ENCODE assay signal across 8 cellular contexts in genomic region chr17:59829217-59830006, GRCh38.
A peak's percentile ranks its signal among the peaks of the same experiment; 100 is the strongest.
DNase-seq lines count a peak whose midpoint lies in the region; ATAC-seq lines count a peak whose summit lies in the region.

No MANE protein-coding gene starts in this region.

- H3K4me1 Mint-ChIP-seq in activated T-helper 2 cell treated with anti-CD3 and anti-CD28 coated beads, Interferon-gamma antibody, Interleukin-2, Interleukin-4, amounts not matched to agents 10 μg/mL and 5 μg/mL and 100 μg/mL, durations not matched to agents 14 hours and 24 hours and 36 hours (ENCODE audit: low read depth): peaks cover 64% of the 10 kb centered on the region
- peaks cover 58% of the 10 kb centered on the region for H3K4me1 Mint-ChIP-seq in stimulated activated effector memory CD8-positive, alpha-beta T cell treated with anti-CD3 and anti-CD28 coated beads, Interleukin-12 subunit alpha, Interleukin-12 subunit beta, amount 100 ng/mL, for 72 hours

- peaks cover 50% of the 10 kb centered on the region for H3K36me3 Mint-ChIP-seq in activated T-helper 2 cell treated with anti-CD3 and anti-CD28 coated beads, Interferon-gamma antibody, Interleukin-2, Interleukin-4, amounts not matched to agents 10 μg/mL and 5 μg/mL and 100 μg/mL, durations not matched to agents 14 hours and 24 hours and 36 hours (ENCODE audit: low read depth)
- peaks cover 82% of the 10 kb centered on the region for H3K36me3 Mint-ChIP-seq in stimulated activated effector memory CD8-positive, alpha-beta T cell treated with anti-CD3 and anti-CD28 coated beads, Interleukin-12 subunit alpha, Interleukin-12 subunit beta, amount 100 ng/mL, for 72 hours

- H3K27ac Mint-ChIP-seq in activated T-helper 2 cell treated with anti-CD3 and anti-CD28 coated beads, Interferon-gamma antibody, Interleukin-2, Interleukin-4, amounts not matched to agents 10 μg/mL and 5 μg/mL and 100 μg/mL, durations not matched to agents 14 hours and 24 hours and 36 hours: peak overlapping the region; percentile 99
- H3K27ac Mint-ChIP-seq in stimulated activated effector memory CD8-positive, alpha-beta T cell treated with anti-CD3 and anti-CD28 coated beads, Interleukin-12 subunit alpha, Interleukin-12 subunit beta, amount 100 ng/mL, for 72 hours: peak overlapping the region; percentile 100

- H3K27me3 Mint-ChIP-seq in activated T-helper 2 cell treated with anti-CD3 and anti-CD28 coated beads, Interferon-gamma antibody, Interleukin-2, Interleukin-4, amounts not matched to agents 10 μg/mL and 5 μg/mL and 100 μg/mL, durations not matched to agents 14 hours and 24 hours and 36 hours (ENCODE audit: low read depth): no peaks in the 10 kb centered on the region

- ATAC-seq in GM19025 (IDR thresholded peaks at IDR 0.05; ENCODE audit: low read depth, unreplicated experiment) (peak; percentile 64), HG03175 (IDR thresholded peaks at IDR 0.05; ENCODE audit: unreplicated experiment) (peak; percentile 78), left cardiac atrium (peak; percentile 88 to 94)
- peak; percentile 92 for ATAC-seq in stimulated activated effector memory CD8-positive, alpha-beta T cell treated with anti-CD3 and anti-CD28 coated beads, Interleukin-12 subunit alpha, Interleukin-12 subunit beta, amount 100 ng/mL, for 72 hours

- intact Hi-C loops in activated T-helper 2 cell treated with anti-CD3 and anti-CD28 coated beads, Interferon-gamma antibody, Interleukin-2, Interleukin-4, amounts not matched to agents 10 μg/mL and 5 μg/mL and 100 μg/mL, durations not matched to agents 14 hours and 24 hours and 36 hours (cut with micrococcal nuclease): loop anchor here (1.0 to 10.0 kb wide), 9 partner anchors 8 to 1492 kb away; partner anchors contain the start of genes RNF43, RPS6KB1 and TUBD1
- intact Hi-C loops in left cardiac atrium (cut with DNase I): loop anchor here in 1 of 2 donors (5.0 kb wide), 1 partner anchor 42 kb away; no protein-coding TSS in a partner anchor

- DNase-seq in Caki2 (ENCODE audit: low read depth) (peak; percentile 99), NCI-H345 (lab: John Stamatoyannopoulos, UW) (peak; percentile 50), left cardiac atrium (no peak), GM19240 (ENCODE audit: insufficient read length, low spot score) (no peak)
- DNase-seq in activated T-helper 2 cell treated with anti-CD3 and anti-CD28 coated beads, Interferon-gamma antibody, Interleukin-2, Interleukin-4, amounts not matched to agents 10 μg/mL and 5 μg/mL and 100 μg/mL, durations not matched to agents 14 hours and 24 hours and 36 hours (ENCODE audit: low spot score): peak; percentile 57
- DNase-seq in stimulated activated effector memory CD8-positive, alpha-beta T cell treated with anti-CD3 and anti-CD28 coated beads, Interleukin-12 subunit alpha, Interleukin-12 subunit beta, amount 100 ng/mL, for 72 hours (ENCODE audit: low spot score in 2 of 2): peak in 1 of 2 donors; percentile 85

- peak overlapping the region; percentile 85 for H3K4me3 Mint-ChIP-seq in activated T-helper 2 cell treated with anti-CD3 and anti-CD28 coated beads, Interferon-gamma antibody, Interleukin-2, Interleukin-4, amounts not matched to agents 10 μg/mL and 5 μg/mL and 100 μg/mL, durations not matched to agents 14 hours and 24 hours and 36 hours (ENCODE audit: low read depth)
- H3K4me3 Mint-ChIP-seq in stimulated activated effector memory CD8-positive, alpha-beta T cell treated with anti-CD3 and anti-CD28 coated beads, Interleukin-12 subunit alpha, Interleukin-12 subunit beta, amount 100 ng/mL, for 72 hours: peak overlapping the region; percentile 77

- H3K9me3 Mint-ChIP-seq in activated T-helper 2 cell treated with anti-CD3 and anti-CD28 coated beads, Interferon-gamma antibody, Interleukin-2, Interleukin-4, amounts not matched to agents 10 μg/mL and 5 μg/mL and 100 μg/mL, durations not matched to agents 14 hours and 24 hours and 36 hours: no peaks in the 10 kb centered on the region
- no peaks in the 10 kb centered on the region for H3K9me3 Mint-ChIP-seq in stimulated activated effector memory CD8-positive, alpha-beta T cell treated with anti-CD3 and anti-CD28 coated beads, Interleukin-12 subunit alpha, Interleukin-12 subunit beta, amount 100 ng/mL, for 72 hours

- in situ Hi-C loops in Caki2 (cut with HindIII; ENCODE audit: low pct_unique_long_range_greater_than_20kb, low sequenced_read_pairs): no loop called here

Comparison
In these comparisons a context has a peak if more than half of its experiments do, and no peak if none do; other contexts are left out.
1. DNase-seq: peak in Caki2 (single experiment), NCI-H345 (single experiment) and activated T-helper 2 cell treated with anti-CD3 and anti-CD28 coated beads, Interferon-gamma antibody, Interleukin-2, Interleukin-4, amounts not matched to agents 10 μg/mL and 5 μg/mL and 100 μg/mL, durations not matched to agents 14 hours and 24 hours and 36 hours (single experiment); none in left cardiac atrium (single experiment) and GM19240 (single experiment).
2. Peak in every context shown above with its lines, with median percentiles within 50 percentile points of each other: ATAC-seq.